21 cellular contexts compared by ENCODE assay signal in the genomic region with DNA sequence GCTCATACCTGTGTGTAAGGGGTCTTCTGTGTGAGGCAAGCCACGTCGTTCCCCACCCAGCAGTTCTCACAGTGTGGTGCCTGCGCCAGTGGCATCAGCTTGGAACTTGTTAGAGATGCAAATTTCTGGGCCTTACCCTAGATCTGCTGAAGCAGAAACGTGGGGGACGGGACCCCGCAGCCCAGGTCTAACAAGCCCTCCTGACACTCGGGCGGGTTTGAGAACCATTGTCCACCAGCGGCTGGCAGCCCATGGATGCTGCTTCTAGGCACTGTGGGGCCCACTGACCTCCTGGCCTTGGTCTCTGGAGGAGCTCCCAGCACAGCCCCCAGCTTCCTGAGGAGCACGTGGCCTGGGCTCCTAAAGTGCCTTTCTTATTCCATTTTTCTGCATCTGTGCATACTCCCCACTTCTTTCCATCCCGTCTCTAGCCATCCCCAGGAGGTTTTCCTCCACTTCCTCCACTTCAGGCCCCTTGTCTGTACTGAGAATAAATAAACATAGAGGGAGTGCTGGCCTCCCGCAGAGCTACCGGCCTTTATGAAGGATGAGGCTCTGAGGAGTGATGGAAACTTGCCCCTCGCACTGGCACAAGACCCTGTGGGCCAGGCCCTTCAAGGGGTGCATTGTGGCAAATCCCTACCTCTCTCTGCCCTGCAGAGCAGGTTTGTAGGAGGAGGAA.
"Had no signal": no experiment of that assay in that cellular context is flagged by ENCODE, and none has a peak within 500 bp of the region (broad histone marks: within the 10 kb centered on the region; RNA-seq: fewer than 3 reads in every experiment).

No MANE protein-coding gene starts in this region.

- ATAC-seq: esophagus mucosa; gastrocnemius medialis; lower lobe of right lung; naive thymus-derived CD8-positive, alpha-beta T cell; stimulated activated memory B cell treated with anti-CD40 and anti-IgM and Interleukin-4, amounts not matched to agents 10 μg/mL and 1 μg/mL and 100 μg/mL, for 72 hours; stimulated activated naive CD8-positive, alpha-beta T cell treated with anti-CD3 and anti-CD28 coated beads, Interleukin-15, Interleukin-2, amounts not matched to agents 100 U/mL and 50 U/mL, for 24 hours had no signal

- H3K27ac ChIP-seq: colonic mucosa, epithelial cell of prostate, gastrocnemius medialis, lower lobe of right lung, prostate gland, skin epidermis, spleen, testis, tibial artery had no signal

- DNase-seq: colonic mucosa; effector CD8-positive, alpha-beta T cell; endodermal cell; foreskin fibroblast; gastrocnemius medialis; head of caudate nucleus; left ventricle myocardium superior; lower lobe of right lung; naive thymus-derived CD8-positive, alpha-beta T cell; right cardiac atrium; spleen; stimulated activated CD4-positive, alpha-beta T cell treated with anti-CD3 and anti-CD28 coated beads, Interleukin-4, amount 100 ng/mL, for 4 hours; stimulated activated naive CD8-positive, alpha-beta T cell treated with anti-CD3 and anti-CD28 coated beads, Interleukin-15, Interleukin-2, amounts not matched to agents 100 U/mL and 50 U/mL, for 24 hours; substantia nigra; testis; tibial artery had no signal

- H3K36me3 ChIP-seq: colonic mucosa, gastrocnemius medialis, lower lobe of right lung, prostate gland, spleen, tibial artery had no signal

- H3K4me1 ChIP-seq: colonic mucosa, gastrocnemius medialis, lower lobe of right lung, prostate gland, spleen, testis, tibial artery had no signal

- H3K27me3 ChIP-seq: colonic mucosa, gastrocnemius medialis, testis had no signal

- H3K9me3 ChIP-seq: colonic mucosa, gastrocnemius medialis, lower lobe of right lung, prostate gland, spleen, testis, tibial artery had no signal

- H3K4me3 ChIP-seq: colonic mucosa, gastrocnemius medialis, lower lobe of right lung, prostate gland, skin epidermis, spleen, testis, tibial artery had no signal
